Comparison of ENCODE assay signal across 14 cellular contexts in genomic region chr14:99436247-99437180, GRCh38. TPM values are rescaled to one million over a fixed set of nuclear protein-coding genes. Genes with fewer than 3 reads are reported as not detected.
DNase-seq lines count a peak whose midpoint lies in the region; TF ChIP-seq lines count a peak whose summit lies in the region.
"Had no signal": no experiment of that assay in that cellular context is flagged by ENCODE, and none has a peak within 500 bp of the region (broad histone marks: within the 10 kb centered on the region; RNA-seq: fewer than 3 reads in every experiment).

No MANE protein-coding gene starts in this region.

- H3K4me1 Mint-ChIP-seq in endothelial cell (ENCODE audit: unreplicated experiment), result peaks cover 25% of the 10 kb centered on the region

- no peak overlapping the region for H2AK5ac ChIP-seq in neuronal stem cell (ENCODE audit: low read depth, low read length)

- peaks cover 2 to 4% of the 10 kb centered on the region in 2 donors for H3K4me1 ChIP-seq in neuronal stem cell (ENCODE audit: control insufficient read depth in 2 of 2, insufficient read depth in 1 of 2, low read depth in 1 of 2, low read length in 2 of 2)

- H3K4me3 Mint-ChIP-seq in endothelial cell (ENCODE audit: unreplicated experiment), result no peak overlapping the region

- no peak overlapping the region for H4K8ac ChIP-seq in neuronal stem cell (ENCODE audit: low read depth, low read length)

- H3K9me3 Mint-ChIP-seq in endothelial cell (ENCODE audit: unreplicated experiment), result no peaks in the 10 kb centered on the region

- H3K14ac ChIP-seq in neuronal stem cell (ENCODE audit: low read length), result peak overlapping the region; percentile 58

- H3K4me3 ChIP-seq in SK-N-MC, result no peak overlapping the region
- H3K4me3 ChIP-seq in neuronal stem cell (ENCODE audit: low read length in 2 of 2), result peak overlapping the region in 1 of 2 donors; percentile 56
- H3K4me3 ChIP-seq: SJCRH30 had no signal

- H3K36me3 Mint-ChIP-seq in endothelial cell (ENCODE audit: low read depth, unreplicated experiment), result peaks cover 22% of the 10 kb centered on the region

- TF ChIP-seq CTCF in endothelial cell (IDR thresholded peaks at IDR 0.05; ENCODE audit: unreplicated experiment), result no peak

- H3K27me3 ChIP-seq in neuronal stem cell (ENCODE audit: control insufficient read depth in 3 of 3, insufficient read depth in 3 of 3, low read depth in 1 of 3, low read length in 3 of 3), result peaks cover 0 to 2% (median 0%) of the 10 kb centered on the region in 3 experiments
- H3K27me3 ChIP-seq: SJCRH30 had no signal

- H3K9ac ChIP-seq in SK-N-MC (ENCODE audit: insufficient read length) (no peak overlapping the region), neuronal stem cell (ENCODE audit: low read depth, low read length, poor library complexity) (no peak overlapping the region)

- no peak overlapping the region for H2BK12ac ChIP-seq in neuronal stem cell (ENCODE audit: low read length)

- peaks cover 1% of the 10 kb centered on the region for H3K27me3 Mint-ChIP-seq in endothelial cell (ENCODE audit: unreplicated experiment)

- no peaks in the 10 kb centered on the region for H3K79me1 ChIP-seq in neuronal stem cell (ENCODE audit: low read depth, low read length)

- peak overlapping the region; percentile 50 for H3K27ac Mint-ChIP-seq in endothelial cell (ENCODE audit: unreplicated experiment)

- no peak overlapping the region for H2BK120ac ChIP-seq in neuronal stem cell (ENCODE audit: low read depth, low read length)

- H3K9me3 ChIP-seq in SK-N-MC (ENCODE audit: low read depth, low read length) (no peaks in the 10 kb centered on the region), neuronal stem cell (replicated peaks in 1 of 2; ENCODE audit: control insufficient read depth in 2 of 2, insufficient read depth in 1 of 2, low read depth in 1 of 2, low read length in 2 of 2) (no peaks in the 10 kb centered on the region)
- H3K9me3 ChIP-seq: SJCRH30 had no signal

- H3K4ac ChIP-seq in neuronal stem cell (ENCODE audit: low read length), result no peak overlapping the region

- H3K27ac ChIP-seq in SK-N-MC (0 out of 2 replicates have a peak overlapping the region, but pooled peaks have one; percentile 35), neuronal stem cell (replicated peaks; ENCODE audit: low read length) (no peak overlapping the region)
- H3K27ac ChIP-seq: 22Rv1, SJCRH30 had no signal

- H3K4me2 ChIP-seq in neuronal stem cell (ENCODE audit: insufficient read depth, low read length, poor library complexity, severe bottlenecking), result no peak overlapping the region

- no peak overlapping the region for H2BK5ac ChIP-seq in neuronal stem cell (ENCODE audit: low read length)

- WGBS in neuronal stem cell (ENCODE audit: extremely low coverage in 2 of 2, insufficient read length in 2 of 2, insufficient replicate concordance in 1 of 2), 2 donors, result no CpG with 5 or more reads among the region's 14 CpGs

- no peak overlapping the region for H2AFZ ChIP-seq in neuronal stem cell (ENCODE audit: low read length)

- peaks cover 47% of the 10 kb centered on the region for H3K36me3 ChIP-seq in SK-N-MC (ENCODE audit: insufficient read depth, low read length)
- peaks cover 3 to 86% of the 10 kb centered on the region in 2 donors for H3K36me3 ChIP-seq in neuronal stem cell (replicated peaks in 1 of 2; ENCODE audit: control insufficient read depth in 2 of 2, insufficient read depth in 2 of 2, low read length in 2 of 2)

- H3K23ac ChIP-seq in neuronal stem cell (ENCODE audit: low read depth, low read length, poor library complexity), result peak overlapping the region; percentile 77

- DNase-seq in DMS53 (lab: John Stamatoyannopoulos, UW), result peak; percentile 35
- DNase-seq in DMS53 treated with DMSO at 0.1 percent for 48 hours (lab: John Stamatoyannopoulos, UW; ENCODE audit: unreplicated experiment), result no peak
- DNase-seq in SK-N-MC (ENCODE audit: low read depth, low spot score), result peak; percentile 35
- no peak for DNase-seq in endothelial cell (ENCODE audit: low spot score)
- DNase-seq in neuronal stem cell (ENCODE audit: low spot score), result no peak
- no peak for DNase-seq in HUDEP-2 (lab: John Stamatoyannopoulos, UW; ENCODE audit: unreplicated experiment in 76 of 76)
- no peak for DNase-seq in NCI-H1436 treated with DMSO at 0.1 percent for 48 hours (lab: John Stamatoyannopoulos, UW)
- no peak for DNase-seq in NCI-H2029 (lab: John Stamatoyannopoulos, UW)
- DNase-seq: activated CD4-positive, alpha-beta T cell treated with anti-CD3 and anti-CD28 coated beads, Interleukin-2, amount 50 U/mL, for 1 hour; GOT3; NCI-H510A; SJCRH30; stimulated activated CD4-positive, alpha-beta T cell treated with anti-CD3 and anti-CD28 coated beads, Interleukin-12 subunit alpha, Interleukin-12 subunit beta, amount 100 ng/mL, for 4 hours had no signal

- no peak overlapping the region for H4K91ac ChIP-seq in neuronal stem cell (ENCODE audit: low read depth, low read length, poor library complexity)

- H2BK15ac ChIP-seq in neuronal stem cell (ENCODE audit: low read length), result no peak overlapping the region

- H3K18ac ChIP-seq in neuronal stem cell (ENCODE audit: low read length), result no peak overlapping the region

RNA-seq across cellular contexts. Expression of gene SETD3, which starts 44.1 kb away (rescaled TPM):
- total RNA-seq in endothelial cell (ENCODE audit: unreplicated experiment), result 67.4 TPM
- 31.6 TPM for polyA plus RNA-seq in neuronal stem cell (2013, experiment 1 of 2)
- polyA plus RNA-seq in neuronal stem cell (2013, experiment 2 of 2), result 33.6 TPM

RNA-seq across cellular contexts. Expression of gene CCNK, which starts 44.7 kb away (rescaled TPM):
- 79.8 TPM for total RNA-seq in endothelial cell (ENCODE audit: unreplicated experiment)
- 65.7 TPM for polyA plus RNA-seq in neuronal stem cell (2013, experiment 1 of 2)
- polyA plus RNA-seq in neuronal stem cell (2013, experiment 2 of 2), result 63.4 TPM

Comparison
In these comparisons a context has a peak if more than half of its experiments do, and no peak if none do; other contexts are left out.
1. DNase-seq: peak in DMS53 (single experiment) and SK-N-MC (single experiment); none in DMS53 treated with DMSO at 0.1 percent for 48 hours (single experiment), endothelial cell (single experiment), neuronal stem cell (single experiment), HUDEP-2 (0 of 76), NCI-H1436 treated with DMSO at 0.1 percent for 48 hours (single experiment) and NCI-H2029 (single experiment).